8 cellular contexts compared by ENCODE assay signal in genomic region chrX:11757397-11757728, GRCh38. TPM values are rescaled to one million over a fixed set of nuclear protein-coding genes. Genes with fewer than 3 reads are reported as not detected.
DNase-seq lines count a peak whose midpoint lies in the region; ATAC-seq, FAIRE-seq and TF ChIP-seq lines count a peak whose summit lies in the region.

No MANE protein-coding gene starts in this region.

- H3K79me2 ChIP-seq in OCI-LY3 (ENCODE audit: low read length) = peaks cover 31% of the 10 kb centered on the region

- no peak overlapping the region for H2AFZ ChIP-seq in OCI-LY3 (ENCODE audit: low read depth, low read length)

- ATAC-seq in HG02678 (IDR thresholded peaks at IDR 0.05; ENCODE audit: unreplicated experiment) = no peak

- H3K27ac ChIP-seq in OCI-LY3 (ENCODE audit: low read length) (peak overlapping the region; percentile 77), prostate gland (peak overlapping the region; percentile 69 to 80)

- H3K4me3 ChIP-seq in OCI-LY3 (ENCODE audit: low read length) (peak overlapping the region; percentile 94), epithelial cell of proximal tubule (ENCODE audit: low read depth, low read length) (peak overlapping the region; percentile 56), prostate gland (peak overlapping the region; percentile 46 to 51)

- no peaks in the 10 kb centered on the region for H4K20me1 ChIP-seq in OCI-LY3 (ENCODE audit: insufficient read depth, low read length)

- DNase-seq in GM12891 (ENCODE audit: insufficient read length, low spot score) (no peak), epithelial cell of proximal tubule (ENCODE audit: low read depth) (no peak), prostate gland (ENCODE audit: low spot score) (no peak), HPDE6-E6E7 (ENCODE audit: extremely low spot score) (no peak), RCC 7860 (ENCODE audit: low spot score) (no peak), Kasumi-1 (lab: John Stamatoyannopoulos, UW) (no peak)

- no peak for FAIRE-seq in GM12891 (lab: Jason Lieb, UNC)
- no peak for FAIRE-seq in RCC 7860 (lab: Jason Lieb, UNC)

- H3K9me3 ChIP-seq in OCI-LY3 (ENCODE audit: insufficient read depth, low read length) = no peaks in the 10 kb centered on the region
- no peaks in the 10 kb centered on the region for H3K9me3 ChIP-seq in prostate gland

- TF ChIP-seq POLR2A in GM12891 (IDR thresholded peaks at IDR 0.05; ENCODE audit: low read depth, low read length) (0 out of 2 replicates have a peak, but pooled peaks have one; percentile 6), prostate gland (IDR thresholded peaks at IDR 0.05) (no peak)

- intact Hi-C loops in prostate gland (cut with DNase I) = no loop called here

- WGBS in prostate gland = 30% methylated on average over 5 of the region's 15 CpGs

- peak overlapping the region; percentile 95 for H3K9ac ChIP-seq in OCI-LY3 (ENCODE audit: low read length)

- no peaks in the 10 kb centered on the region for H3K27me3 ChIP-seq in OCI-LY3 (ENCODE audit: low read depth, low read length)
- no peaks in the 10 kb centered on the region for H3K27me3 ChIP-seq in prostate gland (replicated peaks; ENCODE audit: insufficient read depth)

- TF ChIP-seq CTCF in OCI-LY3 (IDR thresholded peaks at IDR 0.05; ENCODE audit: low read depth, low read length) (no peak), epithelial cell of proximal tubule (conservative IDR thresholded peaks at IDR 0.05; ENCODE audit: low read depth, low read length) (no peak), prostate gland (IDR thresholded peaks at IDR 0.05) (no peak)

- H3K4me2 ChIP-seq in OCI-LY3 (ENCODE audit: low read length) = peak overlapping the region; percentile 94

- peaks cover 55% of the 10 kb centered on the region for H3K4me1 ChIP-seq in OCI-LY3 (ENCODE audit: low read length)
- H3K4me1 ChIP-seq in prostate gland (replicated peaks) = no peaks in the 10 kb centered on the region

- H3K36me3 ChIP-seq in OCI-LY3 (replicated peaks; ENCODE audit: low read depth, low read length) (peaks cover 17% of the 10 kb centered on the region), prostate gland (no peaks in the 10 kb centered on the region)

TF ChIP-seq in GM12891, 5 proteins besides CTCF, POLR2A, EP300 and RAD21:
- no peak for TF ChIP-seq POLR2AphosphoS5 (IDR thresholded peaks at IDR 0.05; ENCODE audit: low read depth, low read length)
- TF ChIP-seq TAF1 (IDR thresholded peaks at IDR 0.05; ENCODE audit: low read depth, low read length) = no peak
- TF ChIP-seq PAX5 (IDR thresholded peaks at IDR 0.05; ENCODE audit: insufficient read depth, low read length, severe bottlenecking) = no peak
- TF ChIP-seq SPI1 (IDR thresholded peaks at IDR 0.05; ENCODE audit: low read depth, low read length) = no peak

RNA-seq across cellular contexts. Expression of gene MSL3, which starts 0.7 kb away (rescaled TPM):
- polyA plus RNA-seq in GM12891 (2012; ENCODE audit: low read depth, missing spikeins) = 31.3 TPM
- total RNA-seq in epithelial cell of proximal tubule (30.6 and 35.3 TPM in 2 replicates), prostate gland (10 to 100 TPM; 13.4 to 34.8 TPM)
